8 cellular contexts compared by ENCODE assay signal in genomic region chr12:52035926-52036325, GRCh38. TPM values are rescaled to one million over a fixed set of nuclear protein-coding genes. Genes with fewer than 3 reads are reported as not detected.
DNase-seq lines count a peak whose midpoint lies in the region; ATAC-seq, FAIRE-seq and TF ChIP-seq lines count a peak whose summit lies in the region.
"Had no signal": no experiment of that assay in that cellular context is flagged by ENCODE, and none has a peak within 500 bp of the region (broad histone marks: within the 10 kb centered on the region; RNA-seq: fewer than 3 reads in every experiment).

No MANE protein-coding gene starts in this region.

- TF ChIP-seq RAD21 in HepG2 (CRISPR knock-in tag; IDR thresholded peaks at IDR 0.05), result no peak

- DNase-seq in H9, result no peak
- no peak for DNase-seq in activated CD8-positive, alpha-beta T cell treated with anti-CD3 and anti-CD28 coated beads, Interleukin-2, amount 10 ng/mL, durations not matched to agents 7 days and 5 days
- no peak for DNase-seq in HepG2 (ENCODE audit: low spot score)
- no peak for DNase-seq in NCI-H2196 (lab: John Stamatoyannopoulos, UW; ENCODE audit: unreplicated experiment)
- DNase-seq: NCI-H1417 had no signal

- H3K9me3 ChIP-seq in H9 (ENCODE audit: control insufficient read depth, low read depth, low read length) (no peaks in the 10 kb centered on the region), HepG2 (ENCODE audit: low read length) (no peaks in the 10 kb centered on the region)

- no TSS peak for BruUV-seq in HepG2 (replicated peaks; lab: Mats Ljungman, UMichigan)

- peaks cover 10% of the 10 kb centered on the region for H3K23me2 ChIP-seq in H9 (ENCODE audit: insufficient read length, low read depth, low read length, poor library complexity, severe bottlenecking)

- no peak for TF ChIP-seq POLR2A in HepG2 (IDR thresholded peaks at IDR 0.05; ENCODE audit: insufficient read depth in 1 of 2, low read depth in 2 of 2, low read length in 2 of 2)

- H3K27me3 ChIP-seq in H9 (ENCODE audit: insufficient read depth, low read length), result peaks cover 2% of the 10 kb centered on the region; the same call in 1 of the 2 replicates
- peaks cover 3 to 46% of the 10 kb centered on the region in 2 experiments; a peak in 4 of 5 replicates for H3K27me3 ChIP-seq in HepG2 (ENCODE audit: control insufficient read depth in 1 of 2, insufficient read depth in 2 of 2, low read length in 2 of 2)

- peaks cover 25 to 33% of the 10 kb centered on the region in 2 experiments for H3K4me1 Mint-ChIP-seq in H9
- H3K4me1 Mint-ChIP-seq in activated CD8-positive, alpha-beta T cell treated with anti-CD3 and anti-CD28 coated beads, Interleukin-2, amount 10 ng/mL, durations not matched to agents 7 days and 5 days (ENCODE audit: low read depth), result peaks cover 50% of the 10 kb centered on the region
- H3K4me1 Mint-ChIP-seq in stimulated activated memory B cell treated with anti-CD40 and anti-IgM and Interleukin-4, amounts not matched to agents 10 μg/mL and 1 μg/mL and 100 μg/mL, for 72 hours, result peaks cover 68% of the 10 kb centered on the region

- no CpG with 5 or more reads among the region's 2 CpGs for WGBS in H9 (ENCODE audit: extremely low coverage, insufficient read length, low lambda C conversion rate)
- no CpG with 5 or more reads among the region's 2 CpGs for WGBS in HepG2 (ENCODE audit: low lambda C conversion rate)

- CTCF ChIA-PET in activated CD8-positive, alpha-beta T cell treated with anti-CD3 and anti-CD28 coated beads, Interleukin-2, amount 10 ng/mL, durations not matched to agents 7 days and 5 days (lab: Charles Lee), result interaction anchor here (1.8 to 18.7 kb wide), 3 partner anchors 12 to 47 kb away, joined by 5 to 290 read pairs (median 6); partner anchors contain the start of gene ATG101
- CTCF ChIA-PET in HepG2 (lab: Yijun Ruan, JAX; ENCODE audit: low intra/inter-chr PET ratio, low total read pairs), result no interaction called here

- no peak for TF ChIP-seq CTCF in H9 (conservative IDR thresholded peaks at IDR 0.05)
- TF ChIP-seq CTCF in HepG2 (CRISPR knock-in tag; IDR thresholded peaks at IDR 0.05), result no peak

- H4K20me1 ChIP-seq in H9 (ENCODE audit: control insufficient read depth, insufficient read depth, insufficient read length) (peaks cover 2% of the 10 kb centered on the region), HepG2 (ENCODE audit: insufficient read depth, low read length) (no peaks in the 10 kb centered on the region)

- H3K18ac ChIP-seq in H9 (ENCODE audit: insufficient read length, low read depth, low read length), result no peak overlapping the region

- H3K79me1 ChIP-seq in H9 (ENCODE audit: insufficient read depth, low read depth, low read length, poor library complexity, severe bottlenecking), result no peaks in the 10 kb centered on the region

- in situ Hi-C loops in HepG2 (cut with HindIII; ENCODE audit: extremely low pct_ligation_motif_present, low pct_unique_long_range_greater_than_20kb), result no loop called here

- H3K36me3 ChIP-seq in HepG2 (replicated peaks in 1 of 2; ENCODE audit: control insufficient read depth in 1 of 2, insufficient read depth in 2 of 2, low read length in 2 of 2), result no peaks in the 10 kb centered on the region

- no peak overlapping the region for H3K4me2 ChIP-seq in H9 (ENCODE audit: insufficient read depth, insufficient read length, low read length)
- H3K4me2 ChIP-seq in HepG2 (ENCODE audit: low read depth, low read length), result peak overlapping the region; percentile 87

- intact Hi-C loops in HepG2 (cut with micrococcal nuclease; ENCODE audit: unreplicated experiment), result loop anchor here (2.0 kb wide), 1 partner anchor 15 kb away; the partner anchor contains the start of gene NR4A1

- H3K27ac ChIP-seq in H9 (ENCODE audit: insufficient read length, low read depth, low read length), result no peak overlapping the region
- no peak overlapping the region for H3K27ac ChIP-seq in HepG2 (ENCODE audit: extremely low read length, insufficient read depth, low read length)

- no peak overlapping the region for H3T11ph ChIP-seq in H9 (ENCODE audit: low read length)

- no peak overlapping the region for H4K5ac ChIP-seq in H9 (ENCODE audit: insufficient read length, low read depth, low read length)

- no peak overlapping the region for H2BK20ac ChIP-seq in H9 (ENCODE audit: low read depth, low read length, poor library complexity, severe bottlenecking)

- H3K4me3 ChIP-seq in HepG2 (replicated peaks in 1 of 3; ENCODE audit: insufficient read depth in 1 of 3, low read depth in 2 of 3, low read length in 3 of 3), result peak overlapping the region in 1 of 3 experiments; percentile 75; a peak in 1 of 6 replicates

- H3K56ac ChIP-seq in H9 (ENCODE audit: insufficient read length, low read depth, low read length), result no peak overlapping the region

- no peak overlapping the region for H2BK15ac ChIP-seq in H9 (ENCODE audit: low read depth, low read length)

- no peak for ATAC-seq in activated CD8-positive, alpha-beta T cell treated with anti-CD3 and anti-CD28 coated beads, Interleukin-2, amount 10 ng/mL, durations not matched to agents 7 days and 5 days
- ATAC-seq in HepG2, result no peak
- ATAC-seq in stimulated activated memory B cell treated with anti-CD40 and anti-IgM and Interleukin-4, amounts not matched to agents 10 μg/mL and 1 μg/mL and 100 μg/mL, for 72 hours, result no peak
- no peak for ATAC-seq in HG03108 (IDR thresholded peaks at IDR 0.05; ENCODE audit: unreplicated experiment)
- no peak for ATAC-seq in HG02884 (IDR thresholded peaks at IDR 0.05; ENCODE audit: unreplicated experiment)

- H2AK5ac ChIP-seq in H9 (ENCODE audit: insufficient read length, low read length), result no peak overlapping the region

- peak overlapping the region; percentile 40 to 74; a peak in 4 of 5 replicates for H3K4me3 Mint-ChIP-seq in H9
- H3K4me3 Mint-ChIP-seq in activated CD8-positive, alpha-beta T cell treated with anti-CD3 and anti-CD28 coated beads, Interleukin-2, amount 10 ng/mL, durations not matched to agents 7 days and 5 days, result peak overlapping the region; percentile 61
- peak overlapping the region; percentile 24 for H3K4me3 Mint-ChIP-seq in stimulated activated memory B cell treated with anti-CD40 and anti-IgM and Interleukin-4, amounts not matched to agents 10 μg/mL and 1 μg/mL and 100 μg/mL, for 72 hours

- no peak overlapping the region for H2BK120ac ChIP-seq in H9 (ENCODE audit: low read depth, low read length, poor library complexity, severe bottlenecking)

- H3K4me1 ChIP-seq in H9 (ENCODE audit: insufficient read depth, low read length) (peaks cover 2% of the 10 kb centered on the region; the same call in 1 of the 2 replicates), HepG2 (ENCODE audit: insufficient read depth, low read length) (peaks cover 62% of the 10 kb centered on the region)

- POLR2A ChIA-PET in activated CD8-positive, alpha-beta T cell treated with anti-CD3 and anti-CD28 coated beads, Interleukin-2, amount 10 ng/mL, durations not matched to agents 7 days and 5 days (lab: Charles Lee), result interaction anchor here (1.9 kb wide), 1 partner anchor 15 kb away, joined by 8 read pairs; the partner anchor contains the start of gene NR4A1
- POLR2A ChIA-PET in HepG2 (lab: Yijun Ruan, JAX), result no interaction called here

- H3K4ac ChIP-seq in H9 (ENCODE audit: low read depth, low read length), result no peak overlapping the region

- FAIRE-seq in HepG2 (lab: Jason Lieb, UNC), result no peak

- no peak overlapping the region for H3K23ac ChIP-seq in H9 (ENCODE audit: insufficient read length, low read depth, low read length)

- H3K14ac ChIP-seq in H9 (ENCODE audit: insufficient read depth, low read length), result no peak overlapping the region

- no peaks in the 10 kb centered on the region for H3K9me3 Mint-ChIP-seq in H9
- no peaks in the 10 kb centered on the region for H3K9me3 Mint-ChIP-seq in activated CD8-positive, alpha-beta T cell treated with anti-CD3 and anti-CD28 coated beads, Interleukin-2, amount 10 ng/mL, durations not matched to agents 7 days and 5 days (ENCODE audit: insufficient read depth)
- H3K9me3 Mint-ChIP-seq in stimulated activated memory B cell treated with anti-CD40 and anti-IgM and Interleukin-4, amounts not matched to agents 10 μg/mL and 1 μg/mL and 100 μg/mL, for 72 hours, result no peaks in the 10 kb centered on the region

- H3K79me2 ChIP-seq in H9 (ENCODE audit: insufficient read depth, low read length) (peaks cover 2% of the 10 kb centered on the region; the same call in 1 of the 2 replicates), HepG2 (ENCODE audit: insufficient read depth, low read length) (no peaks in the 10 kb centered on the region)

- H2BK12ac ChIP-seq in H9 (ENCODE audit: insufficient read length, low read depth, low read length), result no peak overlapping the region

- H2AFZ ChIP-seq in H9 (ENCODE audit: low read length), result no peak overlapping the region
- H2AFZ ChIP-seq in HepG2 (ENCODE audit: low read length), result no peak overlapping the region

- H4K8ac ChIP-seq in H9 (replicated peaks; ENCODE audit: insufficient read length, low read depth, low read length), result no peak overlapping the region

- peaks cover 0 to 2% (median 0%) of the 10 kb centered on the region in 3 experiments; a peak in 1 of 7 replicates for H3K36me3 Mint-ChIP-seq in H9 (ENCODE audit: insufficient read depth in 1 of 3, low read depth in 3 of 3)
- no peaks in the 10 kb centered on the region for H3K36me3 Mint-ChIP-seq in activated CD8-positive, alpha-beta T cell treated with anti-CD3 and anti-CD28 coated beads, Interleukin-2, amount 10 ng/mL, durations not matched to agents 7 days and 5 days (ENCODE audit: low read depth)
- H3K36me3 Mint-ChIP-seq in stimulated activated memory B cell treated with anti-CD40 and anti-IgM and Interleukin-4, amounts not matched to agents 10 μg/mL and 1 μg/mL and 100 μg/mL, for 72 hours, result no peaks in the 10 kb centered on the region

- H3K9ac ChIP-seq in H9 (ENCODE audit: extremely low read depth, insufficient read length, low read length) (no peak overlapping the region), HepG2 (ENCODE audit: insufficient read depth, low read depth, low read length) (peak overlapping the region; percentile 54; the same call in 1 of the 2 replicates)

- peaks cover 40% of the 10 kb centered on the region for H3K27me3 Mint-ChIP-seq in H9 (ENCODE audit: low read depth)
- peaks cover 14% of the 10 kb centered on the region for H3K27me3 Mint-ChIP-seq in activated CD8-positive, alpha-beta T cell treated with anti-CD3 and anti-CD28 coated beads, Interleukin-2, amount 10 ng/mL, durations not matched to agents 7 days and 5 days (ENCODE audit: low read depth)
- no peaks in the 10 kb centered on the region for H3K27me3 Mint-ChIP-seq in stimulated activated memory B cell treated with anti-CD40 and anti-IgM and Interleukin-4, amounts not matched to agents 10 μg/mL and 1 μg/mL and 100 μg/mL, for 72 hours

- H3K27ac Mint-ChIP-seq in H9, result no peak overlapping the region
- no peak overlapping the region for H3K27ac Mint-ChIP-seq in activated CD8-positive, alpha-beta T cell treated with anti-CD3 and anti-CD28 coated beads, Interleukin-2, amount 10 ng/mL, durations not matched to agents 7 days and 5 days
- no peak overlapping the region for H3K27ac Mint-ChIP-seq in stimulated activated memory B cell treated with anti-CD40 and anti-IgM and Interleukin-4, amounts not matched to agents 10 μg/mL and 1 μg/mL and 100 μg/mL, for 72 hours

- no peak overlapping the region for H4K91ac ChIP-seq in H9 (ENCODE audit: insufficient read length, low read depth, low read length)

- H2BK5ac ChIP-seq in H9 (ENCODE audit: insufficient read length, low read length), result no peak overlapping the region

- TF ChIP-seq EP300 in HepG2 (IDR thresholded peaks at IDR 0.05; ENCODE audit: low read depth in 2 of 2, low read length in 2 of 2) (no peak), HepG2 (CRISPR knock-in tag; IDR thresholded peaks at IDR 0.05; ENCODE audit: borderline replicate concordance) (no peak)

RNA-seq across cellular contexts. Expression of gene NR4A1, which starts 15.3 kb away (rescaled TPM):
- total RNA-seq in H9 (2021) (25.8 and 27.3 TPM in 2 replicates), HepG2 (2016; rRNA removed; fragmentation: Illumina TruSeq; extraction: Trizol) (4.6 and 5.7 TPM in 2 replicates)
- total RNA-seq in activated CD8-positive, alpha-beta T cell treated with anti-CD3 and anti-CD28 coated beads, Interleukin-2, amount 10 ng/mL, durations not matched to agents 7 days and 5 days, result 1 to 10 TPM; 4.3 to 5.6 TPM
- total RNA-seq in HepG2 (2016; cell fraction: cytosol; rRNA removed; fragmentation: Illumina TruSeq; extraction: Trizol; ENCODE audit: low read depth), result 8.4 and 9.3 TPM in 2 replicates
- total RNA-seq in HepG2 (2016; cell fraction: insoluble cytoplasmic fraction; rRNA removed; fragmentation: Illumina TruSeq; extraction: Trizol), result 3.8 and 7.6 TPM in 2 replicates
- 5.8 and 6.3 TPM in 2 replicates for total RNA-seq in HepG2 (2016; cell fraction: membrane; rRNA removed; fragmentation: Illumina TruSeq; extraction: Trizol)
- 8.9 and 10.0 TPM in 2 replicates for total RNA-seq in HepG2 (2016; cell fraction: nucleus; rRNA removed; fragmentation: Illumina TruSeq; extraction: Trizol)
- polyA plus RNA-seq in HepG2 (2011; rRNA removed), result 15.2 and 16.5 TPM in 2 replicates
- polyA plus RNA-seq in HepG2 (2011; cell fraction: cytosol; rRNA removed), result 7.6 and 13.1 TPM in 2 replicates
- 26.2 and 46.7 TPM in 2 replicates for polyA plus RNA-seq in HepG2 (2011; cell fraction: nucleus; rRNA removed)
- polyA plus RNA-seq in HepG2 (2012), result 6.4 and 16.5 TPM in 2 replicates
- polyA plus RNA-seq in HepG2 (2016; cell fraction: cytosol; fragmentation: Illumina TruSeq; extraction: Trizol; ENCODE audit: low read depth), result 1.6 and 1.7 TPM in 2 replicates
- 5.3 and 8.6 TPM in 2 replicates for polyA plus RNA-seq in HepG2 (2016; cell fraction: insoluble cytoplasmic fraction; fragmentation: Illumina TruSeq; extraction: Trizol; ENCODE audit: low read depth)
- polyA plus RNA-seq in HepG2 (2016; cell fraction: membrane; fragmentation: Illumina TruSeq; extraction: Trizol; ENCODE audit: low read depth), result 3.4 and 3.9 TPM in 2 replicates
- polyA plus RNA-seq in HepG2 (2016; cell fraction: nucleus; fragmentation: Illumina TruSeq; extraction: Trizol; ENCODE audit: insufficient read depth, low read depth), result 22.7 TPM in 2 replicates
- polyA minus RNA-seq in HepG2 (2011; rRNA and poly(A)+ RNA removed; ENCODE audit: low replicate concordance), result 28.6 and 56.6 TPM in 2 replicates
- 10.8 and 14.1 TPM in 2 replicates for polyA minus RNA-seq in HepG2 (2011; cell fraction: cytosol; rRNA and poly(A)+ RNA removed)
- polyA minus RNA-seq in HepG2 (2011; cell fraction: nucleus; rRNA and poly(A)+ RNA removed), result 11.8 and 13.0 TPM in 2 replicates

RNA-seq across cellular contexts. Expression of gene TAMALIN, which starts 29.2 kb away (rescaled TPM):
- total RNA-seq in H9 (2021), result 1.1 and 1.2 TPM in 2 replicates
- total RNA-seq in activated CD8-positive, alpha-beta T cell treated with anti-CD3 and anti-CD28 coated beads, Interleukin-2, amount 10 ng/mL, durations not matched to agents 7 days and 5 days, result 10 to 100 TPM; 11.0 to 12.5 TPM
- 7.2 and 10.9 TPM in 2 replicates for total RNA-seq in HepG2 (2016; rRNA removed; fragmentation: Illumina TruSeq; extraction: Trizol)
- total RNA-seq in HepG2 (2016; cell fraction: cytosol; rRNA removed; fragmentation: Illumina TruSeq; extraction: Trizol; ENCODE audit: low read depth), result 3.8 and 3.9 TPM in 2 replicates
- total RNA-seq in HepG2 (2016; cell fraction: insoluble cytoplasmic fraction; rRNA removed; fragmentation: Illumina TruSeq; extraction: Trizol), result 5.9 and 12.2 TPM in 2 replicates
- total RNA-seq in HepG2 (2016; cell fraction: membrane; rRNA removed; fragmentation: Illumina TruSeq; extraction: Trizol), result 6.3 and 7.1 TPM in 2 replicates
- 8.6 and 10.4 TPM in 2 replicates for total RNA-seq in HepG2 (2016; cell fraction: nucleus; rRNA removed; fragmentation: Illumina TruSeq; extraction: Trizol)
- 2.9 and 4.5 TPM in 2 replicates for polyA plus RNA-seq in HepG2 (2011; rRNA removed)
- polyA plus RNA-seq in HepG2 (2011; cell fraction: cytosol; rRNA removed), result 3.7 and 3.8 TPM in 2 replicates
- polyA plus RNA-seq in HepG2 (2011; cell fraction: nucleus; rRNA removed), result 7.5 and 12.9 TPM in 2 replicates
- 3.6 and 4.0 TPM in 2 replicates for polyA plus RNA-seq in HepG2 (2012)
- polyA plus RNA-seq in HepG2 (2016; cell fraction: cytosol; fragmentation: Illumina TruSeq; extraction: Trizol; ENCODE audit: low read depth), result 0.84 and 1.5 TPM in 2 replicates
- polyA plus RNA-seq in HepG2 (2016; cell fraction: insoluble cytoplasmic fraction; fragmentation: Illumina TruSeq; extraction: Trizol; ENCODE audit: low read depth), result 5.5 TPM in 2 replicates
- polyA plus RNA-seq in HepG2 (2016; cell fraction: membrane; fragmentation: Illumina TruSeq; extraction: Trizol; ENCODE audit: low read depth), result 2.0 and 2.7 TPM in 2 replicates
- polyA plus RNA-seq in HepG2 (2016; cell fraction: nucleus; fragmentation: Illumina TruSeq; extraction: Trizol; ENCODE audit: insufficient read depth, low read depth), result 17.1 and 20.1 TPM in 2 replicates
- 0.21 and 6.7 TPM in 2 replicates for polyA minus RNA-seq in HepG2 (2011; rRNA and poly(A)+ RNA removed; ENCODE audit: low replicate concordance)
- polyA minus RNA-seq in HepG2 (2011; cell fraction: cytosol; rRNA and poly(A)+ RNA removed), result 1.3 and 2.7 TPM in 2 replicates
- polyA minus RNA-seq in HepG2 (2011; cell fraction: nucleus; rRNA and poly(A)+ RNA removed), result 4.9 and 8.2 TPM in 2 replicates

RNA-seq across cellular contexts. Expression of gene ATG101, which starts 33.9 kb away (rescaled TPM):
- 58.3 and 61.1 TPM in 2 replicates for total RNA-seq in H9 (2021)
- 10 to 100 TPM; 28.8 to 31.1 TPM for total RNA-seq in activated CD8-positive, alpha-beta T cell treated with anti-CD3 and anti-CD28 coated beads, Interleukin-2, amount 10 ng/mL, durations not matched to agents 7 days and 5 days
- 66.7 and 67.7 TPM in 2 replicates for total RNA-seq in HepG2 (2016; rRNA removed; fragmentation: Illumina TruSeq; extraction: Trizol)
- 24.9 and 31.4 TPM in 2 replicates for total RNA-seq in HepG2 (2016; cell fraction: cytosol; rRNA removed; fragmentation: Illumina TruSeq; extraction: Trizol; ENCODE audit: low read depth)
- total RNA-seq in HepG2 (2016; cell fraction: insoluble cytoplasmic fraction; rRNA removed; fragmentation: Illumina TruSeq; extraction: Trizol), result 67.1 and 68.7 TPM in 2 replicates
- total RNA-seq in HepG2 (2016; cell fraction: membrane; rRNA removed; fragmentation: Illumina TruSeq; extraction: Trizol), result 38.8 and 52.9 TPM in 2 replicates
- total RNA-seq in HepG2 (2016; cell fraction: nucleus; rRNA removed; fragmentation: Illumina TruSeq; extraction: Trizol), result 31.7 and 32.7 TPM in 2 replicates
- polyA plus RNA-seq in HepG2 (2011; rRNA removed), result 58.2 and 60.2 TPM in 2 replicates
- polyA plus RNA-seq in HepG2 (2011; cell fraction: cytosol; rRNA removed), result 84.5 and 95.4 TPM in 2 replicates
- polyA plus RNA-seq in HepG2 (2011; cell fraction: nucleus; rRNA removed), result 55.3 and 57.9 TPM in 2 replicates
- polyA plus RNA-seq in HepG2 (2012), result 27.2 and 33.1 TPM in 2 replicates
- 16.9 and 28.4 TPM in 2 replicates for polyA plus RNA-seq in HepG2 (2016; cell fraction: cytosol; fragmentation: Illumina TruSeq; extraction: Trizol; ENCODE audit: low read depth)
- 57.3 and 61.7 TPM in 2 replicates for polyA plus RNA-seq in HepG2 (2016; cell fraction: insoluble cytoplasmic fraction; fragmentation: Illumina TruSeq; extraction: Trizol; ENCODE audit: low read depth)
- 24.0 and 35.4 TPM in 2 replicates for polyA plus RNA-seq in HepG2 (2016; cell fraction: membrane; fragmentation: Illumina TruSeq; extraction: Trizol; ENCODE audit: low read depth)
- polyA plus RNA-seq in HepG2 (2016; cell fraction: nucleus; fragmentation: Illumina TruSeq; extraction: Trizol; ENCODE audit: insufficient read depth, low read depth), result 51.5 and 54.0 TPM in 2 replicates
- 106 and 147 TPM in 2 replicates for polyA minus RNA-seq in HepG2 (2011; rRNA and poly(A)+ RNA removed; ENCODE audit: low replicate concordance)
- 15.6 and 16.2 TPM in 2 replicates for polyA minus RNA-seq in HepG2 (2011; cell fraction: cytosol; rRNA and poly(A)+ RNA removed)
- 12.8 and 16.7 TPM in 2 replicates for polyA minus RNA-seq in HepG2 (2011; cell fraction: nucleus; rRNA and poly(A)+ RNA removed)

RNA-seq across cellular contexts. Expression of gene SMIM41, which starts 43.6 kb away (rescaled TPM):
- total RNA-seq in H9 (2021) (not detected in 2 replicates), HepG2 (2016; rRNA removed; fragmentation: Illumina TruSeq; extraction: Trizol) (not detected in 2 replicates)
- total RNA-seq in activated CD8-positive, alpha-beta T cell treated with anti-CD3 and anti-CD28 coated beads, Interleukin-2, amount 10 ng/mL, durations not matched to agents 7 days and 5 days, result not detected
- not detected in 2 replicates for total RNA-seq in HepG2 (2016; cell fraction: cytosol; rRNA removed; fragmentation: Illumina TruSeq; extraction: Trizol; ENCODE audit: low read depth)
- not detected in 2 replicates for total RNA-seq in HepG2 (2016; cell fraction: insoluble cytoplasmic fraction; rRNA removed; fragmentation: Illumina TruSeq; extraction: Trizol)
- not detected in 2 replicates for total RNA-seq in HepG2 (2016; cell fraction: membrane; rRNA removed; fragmentation: Illumina TruSeq; extraction: Trizol)
- not detected in 2 replicates for total RNA-seq in HepG2 (2016; cell fraction: nucleus; rRNA removed; fragmentation: Illumina TruSeq; extraction: Trizol)
- 0.07 TPM in 1 of 2 replicates, not detected in the other for polyA plus RNA-seq in HepG2 (2011; rRNA removed)
- polyA plus RNA-seq in HepG2 (2011; cell fraction: cytosol; rRNA removed), result not detected in 2 replicates
- polyA plus RNA-seq in HepG2 (2011; cell fraction: nucleus; rRNA removed), result not detected in 2 replicates
- polyA plus RNA-seq in HepG2 (2012), result not detected in 2 replicates
- not detected in 2 replicates for polyA plus RNA-seq in HepG2 (2016; cell fraction: cytosol; fragmentation: Illumina TruSeq; extraction: Trizol; ENCODE audit: low read depth)
- not detected in 2 replicates for polyA plus RNA-seq in HepG2 (2016; cell fraction: insoluble cytoplasmic fraction; fragmentation: Illumina TruSeq; extraction: Trizol; ENCODE audit: low read depth)
- not detected in 2 replicates for polyA plus RNA-seq in HepG2 (2016; cell fraction: membrane; fragmentation: Illumina TruSeq; extraction: Trizol; ENCODE audit: low read depth)
- not detected in 2 replicates for polyA plus RNA-seq in HepG2 (2016; cell fraction: nucleus; fragmentation: Illumina TruSeq; extraction: Trizol; ENCODE audit: insufficient read depth, low read depth)
- polyA minus RNA-seq in HepG2 (2011; rRNA and poly(A)+ RNA removed; ENCODE audit: low replicate concordance), result not detected in 2 replicates
- not detected in 2 replicates for polyA minus RNA-seq in HepG2 (2011; cell fraction: cytosol; rRNA and poly(A)+ RNA removed)
- polyA minus RNA-seq in HepG2 (2011; cell fraction: nucleus; rRNA and poly(A)+ RNA removed), result 0.39 TPM in 1 of 2 replicates, not detected in the other
